In genomic region chr1:15168479-15168878, GRCh38 we compare ENCODE assay signal across 11 cellular contexts. TPM values are rescaled to one million over a fixed set of nuclear protein-coding genes. Genes with fewer than 3 reads are reported as not detected.
DNase-seq lines count a peak whose midpoint lies in the region; FAIRE-seq and TF ChIP-seq lines count a peak whose summit lies in the region.
"Had no signal": no experiment of that assay in that cellular context is flagged by ENCODE, and none has a peak within 500 bp of the region (broad histone marks: within the 10 kb centered on the region; RNA-seq: fewer than 3 reads in every experiment).

No MANE protein-coding gene starts in this region.

- H3K9me3 ChIP-seq in mesenchymal stem cell (ENCODE audit: control insufficient read depth, low read length): no peaks in the 10 kb centered on the region

- H2BK15ac ChIP-seq in mesenchymal stem cell (ENCODE audit: low read depth, poor library complexity, severe bottlenecking): no peak overlapping the region

- FAIRE-seq in bronchial epithelial cell (lab: Jason Lieb, UNC): peak; percentile 18

- H3K18ac ChIP-seq in mesenchymal stem cell (ENCODE audit: low read depth in 1 of 2, low read length in 2 of 2): no peak overlapping the region

- H3K27ac ChIP-seq in mesenchymal stem cell (ENCODE audit: low read length, poor library complexity, severe bottlenecking): peak overlapping the region; percentile 81

- H4K8ac ChIP-seq in mesenchymal stem cell (ENCODE audit: low read length): no peak overlapping the region

- no peak overlapping the region for H2BK5ac ChIP-seq in mesenchymal stem cell (ENCODE audit: low read depth, low read length, poor library complexity, severe bottlenecking)

- DNase-seq in AG10803 (ENCODE audit: low read depth) (peak; percentile 83), LHCN-M2 (ENCODE audit: low read depth) (peak; percentile 83), bronchial epithelial cell (ENCODE audit: low read depth) (peak; percentile 97), mesenchymal stem cell (peak; percentile 98), NCI-H2171 (lab: John Stamatoyannopoulos, UW) (no peak), SK-N-DZ (ENCODE audit: low spot score) (no peak), NCI-H82 treated with DMSO at 0.1 percent for 48 hours (lab: John Stamatoyannopoulos, UW; ENCODE audit: unreplicated experiment) (no peak), NOMO-1 treated with dmso at 0.1 percent for 144 hours (lab: John Stamatoyannopoulos, UW; ENCODE audit: unreplicated experiment) (no peak)
- DNase-seq: NCI-H1048; SHP77; stimulated activated CD4-positive, alpha-beta T cell treated with anti-CD3 and anti-CD28 coated beads, Interleukin-4, amount 100 ng/mL, for 24 hours had no signal

- H3K4ac ChIP-seq in mesenchymal stem cell (ENCODE audit: low read depth in 1 of 2, low read length in 2 of 2): no peak overlapping the region

- no peak overlapping the region for H2AK5ac ChIP-seq in mesenchymal stem cell (ENCODE audit: low read length, severe bottlenecking)

- no peak overlapping the region for H3K4me2 ChIP-seq in mesenchymal stem cell (ENCODE audit: low read length, poor library complexity, severe bottlenecking)

- WGBS in mesenchymal stem cell: 47% methylated on average over 5 of the region's 5 CpGs

- H3K79me1 ChIP-seq in mesenchymal stem cell (replicated peaks; ENCODE audit: low read length, poor library complexity, severe bottlenecking): peaks cover 19% of the 10 kb centered on the region

- no peak overlapping the region for H2BK12ac ChIP-seq in mesenchymal stem cell (ENCODE audit: low read length in 2 of 2)

- H3K14ac ChIP-seq in mesenchymal stem cell (ENCODE audit: low read length in 2 of 2): no peak overlapping the region

- H4K91ac ChIP-seq in mesenchymal stem cell (ENCODE audit: low read length): no peak overlapping the region

- H3K27me3 ChIP-seq in bronchial epithelial cell (ENCODE audit: control insufficient read depth, insufficient read depth, low read length) (no peaks in the 10 kb centered on the region), mesenchymal stem cell (ENCODE audit: control insufficient read depth in 1 of 2, insufficient read depth in 1 of 2, low read length in 2 of 2) (no peaks in the 10 kb centered on the region)

- peak; percentile 26 for TF ChIP-seq CTCF in AG10803 (conservative IDR thresholded peaks at IDR 0.05; ENCODE audit: low read length)
- no peak for TF ChIP-seq CTCF in bronchial epithelial cell (IDR thresholded peaks at IDR 0.05; ENCODE audit: insufficient read depth, low read length, severe bottlenecking)

- H2AFZ ChIP-seq in mesenchymal stem cell (ENCODE audit: low read depth, low read length): no peak overlapping the region

- H3K36me3 ChIP-seq in bronchial epithelial cell (ENCODE audit: control insufficient read depth, insufficient read depth, low read length) (no peaks in the 10 kb centered on the region), mesenchymal stem cell (ENCODE audit: control insufficient read depth in 1 of 2, insufficient read depth in 2 of 2, low read depth in 1 of 2, low read length in 2 of 2) (peaks cover 0 to 3% of the 10 kb centered on the region in 2 experiments)

- H2BK120ac ChIP-seq in mesenchymal stem cell (ENCODE audit: low read depth, low read length): no peak overlapping the region

- H3K23ac ChIP-seq in mesenchymal stem cell (ENCODE audit: low read length in 2 of 2): no peak overlapping the region

- no peak overlapping the region for H3K9ac ChIP-seq in mesenchymal stem cell (ENCODE audit: low read length)

- peaks cover 16% of the 10 kb centered on the region for H3K4me1 ChIP-seq in mesenchymal stem cell (ENCODE audit: control insufficient read depth, insufficient read depth, low read depth, low read length)

- no peak overlapping the region for H3K4me3 ChIP-seq in AG10803 (ENCODE audit: low read length)
- H3K4me3 ChIP-seq in bronchial epithelial cell (ENCODE audit: low read depth, low read length): no peak overlapping the region
- no peak overlapping the region for H3K4me3 ChIP-seq in mesenchymal stem cell (ENCODE audit: insufficient read depth in 1 of 2, low read depth in 1 of 2, low read length in 2 of 2)

RNA-seq across cellular contexts. Expression of gene TMEM51, which starts 14.9 kb away (rescaled TPM):
- total RNA-seq in LHCN-M2 (2014; rRNA removed): 9.5 and 12.1 TPM in 2 replicates
- 3.8 TPM for polyA plus RNA-seq in LHCN-M2 (2012)
- 5.3 and 6.4 TPM in 2 replicates for total RNA-seq in bronchial epithelial cell
- 48.1 TPM for polyA plus RNA-seq in mesenchymal stem cell (2013, experiment 1 of 2)
- 46.7 TPM for polyA plus RNA-seq in mesenchymal stem cell (2013, experiment 2 of 2)
- polyA plus RNA-seq in SK-N-DZ (2014; cell fraction: cytosol; rRNA removed): 27.4 and 37.8 TPM in 2 replicates
- 11.9 and 19.9 TPM in 2 replicates for polyA plus RNA-seq in SK-N-DZ (2014; cell fraction: nucleus; rRNA removed)

Comparison
In these comparisons a context has a peak if more than half of its experiments do, and no peak if none do; other contexts are left out.
1. DNase-seq: peak in AG10803 (single experiment), LHCN-M2 (single experiment), bronchial epithelial cell (single experiment) and mesenchymal stem cell (single experiment); none in NCI-H2171 (single experiment), SK-N-DZ (single experiment), NCI-H82 treated with DMSO at 0.1 percent for 48 hours (single experiment) and NOMO-1 treated with dmso at 0.1 percent for 144 hours (single experiment).